ENCODE assay signal across 24 cellular contexts in the genomic region with DNA sequence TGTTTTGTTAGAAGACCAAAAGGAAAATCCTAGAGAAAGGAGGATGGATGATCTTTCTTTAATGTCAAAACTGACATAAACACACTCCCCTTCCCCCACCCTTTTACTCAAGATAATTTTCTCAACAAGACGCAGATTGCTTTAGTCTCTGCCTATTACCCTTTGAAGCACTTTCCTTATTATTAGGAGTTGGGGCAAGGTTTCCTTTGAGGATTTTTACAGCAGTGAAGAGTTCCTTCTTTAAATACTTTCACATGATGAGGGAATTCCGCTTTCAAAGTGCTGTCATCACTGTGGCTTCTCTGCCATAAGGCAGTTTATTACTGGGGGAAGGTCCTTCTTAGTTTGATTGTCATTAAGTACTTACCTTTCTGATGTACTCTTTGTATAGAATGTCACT.
A peak's percentile ranks its signal among the peaks of the same experiment; 100 is the strongest.
DNase-seq lines count a peak whose midpoint lies in the region; ATAC-seq, FAIRE-seq and TF ChIP-seq lines count a peak whose summit lies in the region.
"Had no signal": no experiment of that assay in that cellular context is flagged by ENCODE, and none has a peak within 500 bp of the region (broad histone marks: within the 10 kb centered on the region; RNA-seq: fewer than 3 reads in every experiment).

No MANE protein-coding gene starts in this region.

- H3K27me3 Mint-ChIP-seq in osteocyte (ENCODE audit: unreplicated experiment): no peaks in the 10 kb centered on the region
- peaks cover 4% of the 10 kb centered on the region for H3K27me3 Mint-ChIP-seq in activated CD4-positive, alpha-beta T cell treated with anti-CD3 and anti-CD28 coated beads for 36 hours
- H3K27me3 Mint-ChIP-seq: CD4-positive, alpha-beta T cell had no signal

- POLR2A ChIA-PET in HEK293 (lab: Yijun Ruan, JAX): no interaction called here
- POLR2A ChIA-PET in activated CD4-positive, alpha-beta T cell treated with anti-CD3 and anti-CD28 coated beads for 36 hours (lab: Charles Lee): no interaction called here

- peak; percentile 60 for FAIRE-seq in endometrium (lab: Jason Lieb, UNC)
- FAIRE-seq: GM12892, HepG2 had no signal

- peaks cover 3% of the 10 kb centered on the region for H3K9me3 Mint-ChIP-seq in osteocyte (ENCODE audit: unreplicated experiment)
- H3K9me3 Mint-ChIP-seq in activated CD4-positive, alpha-beta T cell treated with anti-CD3 and anti-CD28 coated beads for 36 hours (ENCODE audit: low read depth): no peaks in the 10 kb centered on the region
- H3K9me3 Mint-ChIP-seq: CD4-positive, alpha-beta T cell had no signal

- CTCF ChIA-PET in HEK293 (lab: Yijun Ruan, JAX): no interaction called here
- CTCF ChIA-PET in activated CD4-positive, alpha-beta T cell treated with anti-CD3 and anti-CD28 coated beads for 36 hours (lab: Charles Lee): no interaction called here

- intact Hi-C loops in activated CD4-positive, alpha-beta T cell treated with anti-CD3 and anti-CD28 coated beads for 36 hours (cut with DNase I, micrococcal nuclease): no loop called here
- intact Hi-C loops in Right ventricle myocardium inferior (cut with DNase I): no loop called here

- H3K27ac Mint-ChIP-seq in osteocyte (ENCODE audit: unreplicated experiment): peak overlapping the region; percentile 23
- H3K27ac Mint-ChIP-seq in activated CD4-positive, alpha-beta T cell treated with anti-CD3 and anti-CD28 coated beads for 36 hours: no peak overlapping the region
- H3K27ac Mint-ChIP-seq: CD4-positive, alpha-beta T cell had no signal

- H3K4me1 ChIP-seq in HEK293 (ENCODE audit: control insufficient read depth, insufficient read depth, low read length): 0 out of 2 replicates have a peak, but pooled peaks cover 3% of the 10 kb centered on the region
- H3K4me1 ChIP-seq in SJSA1 (replicated peaks): peaks cover 25% of the 10 kb centered on the region

- no peaks in the 10 kb centered on the region for H3K9me3 ChIP-seq in HEK293 (ENCODE audit: control insufficient read depth, insufficient read depth, low read depth, low read length)
- no peaks in the 10 kb centered on the region for H3K9me3 ChIP-seq in SJSA1 (replicated peaks)
- H3K9me3 ChIP-seq: Caco-2 had no signal

- H3K27ac ChIP-seq in HEK293 (ENCODE audit: extremely low read depth, low read depth, low read length): no peak overlapping the region
- peak overlapping the region; percentile 7; the same call in 1 of the 2 replicates for H3K27ac ChIP-seq in SJSA1
- H3K27ac ChIP-seq: HL-60, SK-N-MC had no signal

- H3K36me3 Mint-ChIP-seq in osteocyte (ENCODE audit: unreplicated experiment): peaks cover 15% of the 10 kb centered on the region
- H3K36me3 Mint-ChIP-seq in activated CD4-positive, alpha-beta T cell treated with anti-CD3 and anti-CD28 coated beads for 36 hours (ENCODE audit: low read depth): no peaks in the 10 kb centered on the region

- DNase-seq in SJSA1 (ENCODE audit: low read depth in 1 of 2, low spot score in 2 of 2): peak in 1 of 2 experiments; percentile 20
- no peak for DNase-seq in osteocyte (ENCODE audit: extremely low spot score, unreplicated experiment)
- DNase-seq in activated CD4-positive, alpha-beta T cell treated with anti-CD3 and anti-CD28 coated beads for 36 hours: no peak
- DNase-seq in Right ventricle myocardium inferior (ENCODE audit: missing footprints): no peak
- DNase-seq in AG08396 (ENCODE audit: low spot score): no peak
- DNase-seq: Caco-2; CD4-positive, alpha-beta T cell; DMS 273 treated with DMSO at 0.1 percent for 48 hours; H7; KBM-7; MM.1S; NCI-H1105; NCI-H146; NCI-H2029; NCI-H446; NCI-H526; Right ventricle myocardium superior had no signal

- H3K4me3 Mint-ChIP-seq in osteocyte (ENCODE audit: unreplicated experiment): no peak overlapping the region
- H3K4me3 Mint-ChIP-seq in activated CD4-positive, alpha-beta T cell treated with anti-CD3 and anti-CD28 coated beads for 36 hours: no peak overlapping the region
- H3K4me3 Mint-ChIP-seq: CD4-positive, alpha-beta T cell had no signal

- H3K4me3 ChIP-seq in HEK293 (ENCODE audit: low read depth, low read length): no peak overlapping the region
- no peak overlapping the region for H3K4me3 ChIP-seq in SJSA1
- H3K4me3 ChIP-seq: SK-N-MC had no signal

- no peak for ATAC-seq in activated CD4-positive, alpha-beta T cell treated with anti-CD3 and anti-CD28 coated beads for 36 hours
- no peak for ATAC-seq in Right ventricle myocardium inferior
- no peak for ATAC-seq in GM18873 (IDR thresholded peaks at IDR 0.05; ENCODE audit: low FRiP score, unreplicated experiment)
- ATAC-seq: HepG2 had no signal

- H3K36me3 ChIP-seq in HEK293 (ENCODE audit: control insufficient read depth in 2 of 2, insufficient read depth in 1 of 2, low read length in 2 of 2) (no peaks in the 10 kb centered on the region), SJSA1 (peaks cover 11% of the 10 kb centered on the region)

- TF ChIP-seq CTCF in HEK293 (tag by site-specific recombination; IDR thresholded peaks at IDR 0.05): no peak
- no peak for TF ChIP-seq CTCF in osteocyte (IDR thresholded peaks at IDR 0.05)

- no peaks in the 10 kb centered on the region for H3K27me3 ChIP-seq in SJSA1 (replicated peaks)

- H3K4me1 Mint-ChIP-seq in osteocyte (ENCODE audit: unreplicated experiment): peaks cover 23% of the 10 kb centered on the region
- H3K4me1 Mint-ChIP-seq in activated CD4-positive, alpha-beta T cell treated with anti-CD3 and anti-CD28 coated beads for 36 hours: no peaks in the 10 kb centered on the region

TF ChIP-seq in HEK293, 187 proteins besides CTCF, POLR2A, EP300 and RAD21:
- TF ChIP-seq ZNF510 (tag by site-specific recombination; IDR thresholded peaks at IDR 0.05; ENCODE audit: insufficient replicate concordance): no peak
- peak; percentile 82 for TF ChIP-seq BCL6B (tag by site-specific recombination; IDR thresholded peaks at IDR 0.05)
TF ChIP-seq in HEK293: peak in this region for 1.
